8 cellular contexts compared by ENCODE assay signal in genomic region chrX:15471016-15471415, GRCh38. TPM values are rescaled to one million over a fixed set of nuclear protein-coding genes. Genes with fewer than 3 reads are reported as not detected.
DNase-seq lines count a peak whose midpoint lies in the region; ATAC-seq and TF ChIP-seq lines count a peak whose summit lies in the region.

No MANE protein-coding gene starts in this region.

- no peak overlapping the region for H3K4me3 Mint-ChIP-seq in endothelial cell (ENCODE audit: unreplicated experiment)

- peak; percentile 46 for DNase-seq in activated gamma-delta T cell treated with Interleukin-2 at 50 U/mL for 16 hours
- DNase-seq in activated gamma-delta T cell (lab: John Stamatoyannopoulos, UW) = no peak
- DNase-seq in NCI-H82 (lab: John Stamatoyannopoulos, UW) = peak; percentile 78
- DNase-seq in activated CD8-positive, alpha-beta memory T cell treated with anti-CD3 and anti-CD28 coated beads for 48 hours (ENCODE audit: low read depth in 2 of 3, low spot score in 2 of 3) = peak in 2 of 3 experiments; percentile 14 to 15
- peak; percentile 56 for DNase-seq in endothelial cell (ENCODE audit: low spot score)
- peak; percentile 60 for DNase-seq in mucosa of gallbladder (ENCODE audit: low spot score)
- DNase-seq in stimulated activated naive CD4-positive, alpha-beta T cell treated with Interleukin-2 at 50 U/mL for 16 hours (lab: John Stamatoyannopoulos, UW) = peak; percentile 25

- peak; percentile 48 for TF ChIP-seq CTCF in endothelial cell (IDR thresholded peaks at IDR 0.05; ENCODE audit: unreplicated experiment)

- H3K27ac Mint-ChIP-seq in endothelial cell (ENCODE audit: unreplicated experiment) = no peak overlapping the region

- H3K4me1 Mint-ChIP-seq in endothelial cell (ENCODE audit: unreplicated experiment) = no peaks in the 10 kb centered on the region

- ATAC-seq in HG02981 (IDR thresholded peaks at IDR 0.05; ENCODE audit: unreplicated experiment) = peak; percentile 78

- no peaks in the 10 kb centered on the region for H3K9me3 Mint-ChIP-seq in endothelial cell (ENCODE audit: unreplicated experiment)

- no peaks in the 10 kb centered on the region for H3K36me3 Mint-ChIP-seq in endothelial cell (ENCODE audit: low read depth, unreplicated experiment)

- H3K27me3 Mint-ChIP-seq in endothelial cell (ENCODE audit: unreplicated experiment) = no peaks in the 10 kb centered on the region

RNA-seq across cellular contexts. Expression of gene PIR, which starts 22.1 kb away (rescaled TPM):
- 47.3 TPM for total RNA-seq in endothelial cell (ENCODE audit: unreplicated experiment)
- total RNA-seq in mucosa of gallbladder = 25.1 TPM

RNA-seq across cellular contexts. Expression of gene BMX, which starts 29.6 kb away (rescaled TPM):
- total RNA-seq in endothelial cell (ENCODE audit: unreplicated experiment) (0.74 TPM), mucosa of gallbladder (3.7 TPM)
